8 cellular contexts compared by ENCODE assay signal in the genomic region with DNA sequence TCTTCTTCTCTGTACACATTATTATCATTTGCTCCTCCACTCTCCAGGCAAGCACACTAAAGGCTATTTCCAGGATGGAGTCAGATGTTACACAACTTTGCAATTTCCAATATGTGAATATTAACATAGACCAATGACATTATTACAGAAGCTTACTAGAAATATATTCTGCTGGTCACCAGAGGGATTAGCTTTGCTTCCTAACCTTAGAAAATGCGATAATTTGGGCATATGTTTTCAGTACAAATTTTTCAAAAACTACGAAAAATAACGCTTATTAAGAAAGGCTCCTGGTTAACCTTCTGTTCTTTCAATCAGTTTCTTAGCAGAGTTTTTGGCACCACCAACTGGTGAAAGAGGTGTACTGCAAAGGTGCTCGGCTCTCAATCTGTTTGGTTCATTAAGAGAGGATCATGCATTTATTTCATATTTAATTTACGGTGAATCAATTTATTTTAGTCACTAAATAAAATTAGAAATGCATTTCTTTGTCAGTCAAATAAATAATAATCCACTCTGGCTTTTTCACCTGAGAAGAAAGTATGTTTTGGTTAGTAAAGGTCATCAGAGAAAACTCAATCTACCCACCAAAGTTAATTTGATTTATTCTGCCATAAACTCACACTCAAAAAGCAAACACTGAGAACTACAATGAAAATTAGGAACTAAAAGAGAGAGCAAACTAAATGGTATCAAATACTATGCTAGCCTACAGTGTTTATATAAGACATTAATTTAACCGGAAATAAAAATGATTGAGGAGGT. TPM values are rescaled to one million over a fixed set of nuclear protein-coding genes. Genes with fewer than 3 reads are reported as not detected.
DNase-seq lines count a peak whose midpoint lies in the region; ATAC-seq, FAIRE-seq and TF ChIP-seq lines count a peak whose summit lies in the region.

No MANE protein-coding gene starts in this region.

- H3K27me3 ChIP-seq in Karpas-422 (ENCODE audit: low read length) (no peaks in the 10 kb centered on the region), pancreas (no peaks in the 10 kb centered on the region), transverse colon (no peaks in the 10 kb centered on the region)

- TF ChIP-seq CTCF in fibroblast of villous mesenchyme (IDR thresholded peaks at IDR 0.05; ENCODE audit: insufficient read depth, low read depth, low read length) (peak; percentile 94), pancreas (IDR thresholded peaks at IDR 0.05) (peak; percentile 82 to 88 (median 86)), transverse colon (IDR thresholded peaks at IDR 0.05) (peak; percentile 88 to 97 (median 95))

- WGBS in pancreas, 2 donors, result 16 to 17% methylated on average over 6 of the region's 6 CpGs
- WGBS in transverse colon (ENCODE audit: low coverage in 1 of 2), 2 donors, result 13 to 16% methylated on average over 6 of the region's 6 CpGs

- H3K27ac ChIP-seq in Karpas-422 (ENCODE audit: low read length) (no peak overlapping the region), pancreas (no peak overlapping the region), transverse colon (no peak overlapping the region)

- ATAC-seq in pancreas (peak; percentile 41 to 85 (median 79)), HG02763 (IDR thresholded peaks at IDR 0.05; ENCODE audit: unreplicated experiment) (no peak)

- DNase-seq in EH (ENCODE audit: low read depth), result peak; percentile 73
- DNase-seq in Karpas-422, result peak; percentile 90
- DNase-seq in RPMI8226, result peak; percentile 53
- peak; percentile 38 for DNase-seq in activated T-helper 1 cell treated with anti-CD3 and anti-CD28 coated beads, Interleukin-12 subunit alpha, Interleukin-12 subunit beta, Interleukin-2, Interleukin-4 antibody, amounts not matched to agents 30 ng/mL and 10 ng/mL and 1 ng/mL, durations not matched to agents 14 hours and 24 hours and 36 hours (ENCODE audit: low spot score)
- peak; percentile 77 for DNase-seq in fibroblast of villous mesenchyme (ENCODE audit: low read depth)
- peak in 3 of 6 donors; percentile 24 to 72 (median 25) for DNase-seq in pancreas
- peak; percentile 65 for DNase-seq in transverse colon

- H3K79me2 ChIP-seq in Karpas-422 (ENCODE audit: low read length), result no peaks in the 10 kb centered on the region

- H3K9me3 ChIP-seq in Karpas-422 (ENCODE audit: low read length) (no peaks in the 10 kb centered on the region), pancreas (no peaks in the 10 kb centered on the region), transverse colon (no peaks in the 10 kb centered on the region)

- no peak overlapping the region for H3K9ac ChIP-seq in Karpas-422 (ENCODE audit: low read length)

- H3K27me3 Mint-ChIP-seq in activated T-helper 1 cell treated with anti-CD3 and anti-CD28 coated beads, Interleukin-12 subunit alpha, Interleukin-12 subunit beta, Interleukin-2, Interleukin-4 antibody, amounts not matched to agents 30 ng/mL and 10 ng/mL and 1 ng/mL, durations not matched to agents 14 hours and 24 hours and 36 hours (ENCODE audit: insufficient read depth), result peaks cover 12% of the 10 kb centered on the region

- no peak overlapping the region for H3K4me2 ChIP-seq in Karpas-422 (ENCODE audit: low read depth, low read length, poor library complexity, severe bottlenecking)

- in situ Hi-C loops in transverse colon (cut with MboI; ENCODE audit: low pct_ligation_motif_present in 1 of 4, low pct_unique_long_range_greater_than_20kb in 1 of 4, low sequenced_read_pairs in 3 of 4), result loop anchor here in 3 of 4 donors (10.0 to 25.0 kb wide), 8 partner anchors 303 to 890 kb away; a partner anchor contains a TSS

- TF ChIP-seq EP300 in transverse colon (IDR thresholded peaks at IDR 0.05; ENCODE audit: low read depth), result no peak

- no peak overlapping the region for H3K4me3 Mint-ChIP-seq in activated T-helper 1 cell treated with anti-CD3 and anti-CD28 coated beads, Interleukin-12 subunit alpha, Interleukin-12 subunit beta, Interleukin-2, Interleukin-4 antibody, amounts not matched to agents 30 ng/mL and 10 ng/mL and 1 ng/mL, durations not matched to agents 14 hours and 24 hours and 36 hours

- H2AFZ ChIP-seq in Karpas-422 (ENCODE audit: low read length), result no peak overlapping the region

- H3K9me3 Mint-ChIP-seq in activated T-helper 1 cell treated with anti-CD3 and anti-CD28 coated beads, Interleukin-12 subunit alpha, Interleukin-12 subunit beta, Interleukin-2, Interleukin-4 antibody, amounts not matched to agents 30 ng/mL and 10 ng/mL and 1 ng/mL, durations not matched to agents 14 hours and 24 hours and 36 hours, result no peaks in the 10 kb centered on the region

- intact Hi-C loops in activated T-helper 1 cell treated with anti-CD3 and anti-CD28 coated beads, Interleukin-12 subunit alpha, Interleukin-12 subunit beta, Interleukin-2, Interleukin-4 antibody, amounts not matched to agents 30 ng/mL and 10 ng/mL and 1 ng/mL, durations not matched to agents 14 hours and 24 hours and 36 hours (cut with micrococcal nuclease), result loop anchor here (1.0 to 5.0 kb wide), 7 partner anchors 148 to 1423 kb away; a partner anchor contains a TSS
- intact Hi-C loops in pancreas (cut with DNase I) (loop anchor here in 2 of 3 donors (5.0 kb wide), 2 partner anchors 878 to 888 kb away; no protein-coding TSS in a partner anchor), transverse colon (cut with DNase I; ENCODE audit: low total_unique reads) (no loop called here)

- peak; percentile 88 for FAIRE-seq in pancreas (lab: Jason Lieb, UNC)

- peaks cover 19% of the 10 kb centered on the region; the same call in 1 of the 2 replicates for H4K20me1 ChIP-seq in Karpas-422 (ENCODE audit: insufficient read depth, low read depth, low read length)

- H3K4me1 ChIP-seq in Karpas-422 (ENCODE audit: low read length), result peaks cover 6% of the 10 kb centered on the region
- peaks cover 3 to 11% (median 5%) of the 10 kb centered on the region in 3 donors for H3K4me1 ChIP-seq in pancreas
- peaks cover 13 to 29% (median 22%) of the 10 kb centered on the region in 4 donors for H3K4me1 ChIP-seq in transverse colon

- H3K9me2 ChIP-seq in Karpas-422 (replicated peaks; ENCODE audit: insufficient read depth, low read length), result no peaks in the 10 kb centered on the region

- H3K27ac Mint-ChIP-seq in activated T-helper 1 cell treated with anti-CD3 and anti-CD28 coated beads, Interleukin-12 subunit alpha, Interleukin-12 subunit beta, Interleukin-2, Interleukin-4 antibody, amounts not matched to agents 30 ng/mL and 10 ng/mL and 1 ng/mL, durations not matched to agents 14 hours and 24 hours and 36 hours, result no peak overlapping the region

- H3K36me3 ChIP-seq in Karpas-422 (ENCODE audit: insufficient read depth, low read length) (no peaks in the 10 kb centered on the region), pancreas (no peaks in the 10 kb centered on the region), transverse colon (no peaks in the 10 kb centered on the region)

- no peaks in the 10 kb centered on the region for H3K36me3 Mint-ChIP-seq in activated T-helper 1 cell treated with anti-CD3 and anti-CD28 coated beads, Interleukin-12 subunit alpha, Interleukin-12 subunit beta, Interleukin-2, Interleukin-4 antibody, amounts not matched to agents 30 ng/mL and 10 ng/mL and 1 ng/mL, durations not matched to agents 14 hours and 24 hours and 36 hours (ENCODE audit: low read depth)

- peaks cover 4% of the 10 kb centered on the region for H3K4me1 Mint-ChIP-seq in activated T-helper 1 cell treated with anti-CD3 and anti-CD28 coated beads, Interleukin-12 subunit alpha, Interleukin-12 subunit beta, Interleukin-2, Interleukin-4 antibody, amounts not matched to agents 30 ng/mL and 10 ng/mL and 1 ng/mL, durations not matched to agents 14 hours and 24 hours and 36 hours (ENCODE audit: low read depth)

- H3K4me3 ChIP-seq in Karpas-422 (ENCODE audit: low read length) (no peak overlapping the region), fibroblast of villous mesenchyme (ENCODE audit: low read depth, low read length) (no peak overlapping the region), pancreas (no peak overlapping the region), transverse colon (no peak overlapping the region)

- TF ChIP-seq POLR2A in transverse colon (IDR thresholded peaks at IDR 0.05), result no peak

RNA-seq across cellular contexts. Expression of a gene that starts 39.2 kb away (rescaled TPM):
- total RNA-seq in Karpas-422 (2014; rRNA removed; shearing (Covaris generic); ENCODE audit: low replicate concordance), result 8.3 and 43.3 TPM in 2 replicates
- 6.0 and 8.2 TPM in 2 replicates for total RNA-seq in activated T-helper 1 cell treated with anti-CD3 and anti-CD28 coated beads, Interleukin-12 subunit alpha, Interleukin-12 subunit beta, Interleukin-2, Interleukin-4 antibody, amounts not matched to agents 30 ng/mL and 10 ng/mL and 1 ng/mL, durations not matched to agents 14 hours and 24 hours and 36 hours
- total RNA-seq in fibroblast of villous mesenchyme (5.2 TPM in 2 replicates), pancreas (1 to 10 TPM; 1.7 to 5.8 (median 2.6) TPM), transverse colon (1 to 10 TPM in 2 of 4 donors, not detected in 2; 6.0 to 6.7 TPM)
- 1 to 10 TPM; 1.3 to 3.8 TPM for polyA plus RNA-seq in pancreas

RNA-seq across cellular contexts. Expression of a gene that starts 40.4 kb away (rescaled TPM):
- total RNA-seq in Karpas-422 (2014; rRNA removed; shearing (Covaris generic); ENCODE audit: low replicate concordance), result 68.2 and 85.9 TPM in 2 replicates
- total RNA-seq in activated T-helper 1 cell treated with anti-CD3 and anti-CD28 coated beads, Interleukin-12 subunit alpha, Interleukin-12 subunit beta, Interleukin-2, Interleukin-4 antibody, amounts not matched to agents 30 ng/mL and 10 ng/mL and 1 ng/mL, durations not matched to agents 14 hours and 24 hours and 36 hours, result 78.5 and 84.2 TPM in 2 replicates
- 17.4 and 24.2 TPM in 2 replicates for total RNA-seq in fibroblast of villous mesenchyme
- 1 to 10 TPM; 4.9 to 9.5 (median 6.8) TPM for total RNA-seq in pancreas
- 1 to 10 TPM; 2.2 to 2.6 TPM for polyA plus RNA-seq in pancreas
- total RNA-seq in transverse colon, result 10 to 100 TPM in 3 of 4 donors, under 1 TPM in 1; 0.75 to 28.3 (median 14.5) TPM
